ENCODE assay signal across 8 cellular contexts in the genomic region with DNA sequence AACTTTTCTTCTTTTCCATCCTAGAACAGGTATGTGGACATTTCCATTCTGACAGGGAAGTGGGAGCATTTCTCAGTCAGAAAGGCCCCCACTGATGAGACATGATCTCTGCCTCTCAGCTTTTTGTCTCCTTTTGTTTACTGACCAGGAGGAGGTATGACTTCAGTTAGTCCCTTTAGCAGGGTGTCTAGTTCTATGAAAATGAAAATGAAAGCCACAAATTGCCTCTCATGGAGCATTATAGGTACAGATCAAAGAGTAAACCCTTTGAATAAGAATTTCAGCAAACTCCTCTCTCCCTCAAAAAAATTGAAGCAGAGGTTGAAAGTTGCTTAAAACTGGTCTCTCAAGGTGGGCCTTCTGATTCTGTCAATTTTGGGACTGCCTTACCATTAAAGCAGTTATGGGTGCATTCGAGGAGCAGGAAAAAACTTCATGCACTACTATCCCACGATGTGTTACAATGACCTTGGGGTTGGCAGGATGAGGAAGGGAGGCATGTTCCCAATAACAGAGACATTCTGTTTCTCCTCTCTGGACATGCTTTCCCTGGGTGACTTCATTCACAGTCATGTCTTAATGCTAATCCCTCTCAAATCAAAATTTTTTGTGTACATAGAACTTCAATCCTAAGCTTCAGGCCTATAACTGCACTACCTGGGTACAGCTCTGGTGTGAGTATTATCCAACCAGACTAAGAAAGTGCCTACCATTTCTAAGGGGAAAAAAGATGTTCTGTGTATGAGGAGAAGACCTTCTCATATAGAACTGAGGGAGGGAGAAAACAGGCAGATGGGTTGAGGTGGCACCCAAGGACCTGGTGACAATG. TPM values are rescaled to one million over a fixed set of nuclear protein-coding genes. Genes with fewer than 3 reads are reported as not detected.
DNase-seq lines count a peak whose midpoint lies in the region; ATAC-seq and TF ChIP-seq lines count a peak whose summit lies in the region.

No MANE protein-coding gene starts in this region.

- in situ Hi-C loops in brain microvascular endothelial cell (cut with HindIII; ENCODE audit: low pct_ligation_motif_present, low sequenced_read_pairs): no loop called here

- no peak for TF ChIP-seq CTCF in mucosa of descending colon (IDR thresholded peaks at IDR 0.05)
- no peak for TF ChIP-seq CTCF in brain microvascular endothelial cell (IDR thresholded peaks at IDR 0.05; ENCODE audit: low read depth, low read length, missing control alignments)

- H3K27me3 ChIP-seq in brain microvascular endothelial cell (replicated peaks): no peaks in the 10 kb centered on the region

- no peaks in the 10 kb centered on the region for H3K9me3 Mint-ChIP-seq in activated T-cell treated with anti-CD3 and anti-CD28 coated beads, Interleukin-2, amount 50 U/mL, for 4 hours
- no peaks in the 10 kb centered on the region for H3K9me3 Mint-ChIP-seq in activated naive CD8-positive, alpha-beta T cell treated with anti-CD3 and anti-CD28 coated beads, Interleukin-2, amount 50 U/mL, for 24 hours

- no peak for DNase-seq in activated T-cell treated with anti-CD3 and anti-CD28 coated beads, Interleukin-2, amount 50 U/mL, for 4 hours
- no peak for DNase-seq in activated T-cell treated with anti-CD3 and anti-CD28 coated beads, Interleukin-2, amount 50 U/mL, for 48 hours
- no peak for DNase-seq in activated naive CD8-positive, alpha-beta T cell treated with anti-CD3 and anti-CD28 coated beads, Interleukin-2, amount 50 U/mL, for 24 hours
- DNase-seq in mucosa of descending colon: no peak
- DNase-seq in SHP77 treated with DMSO at 0.1 percent for 48 hours (lab: John Stamatoyannopoulos, UW): no peak
- DNase-seq in brain microvascular endothelial cell: no peak
- DNase-seq in superior temporal gyrus (ENCODE audit: extremely low spot score): no peak

- intact Hi-C loops in mucosa of descending colon (cut with DNase I, micrococcal nuclease): no loop called here

- no peak overlapping the region for H3K4me3 ChIP-seq in mucosa of descending colon
- H3K4me3 ChIP-seq in brain microvascular endothelial cell (ENCODE audit: low read depth, low read length): no peak overlapping the region

- H3K27ac ChIP-seq in brain microvascular endothelial cell: no peak overlapping the region

- H3K4me3 Mint-ChIP-seq in activated T-cell treated with anti-CD3 and anti-CD28 coated beads, Interleukin-2, amount 50 U/mL, for 4 hours: peak overlapping the region; percentile 20
- no peak overlapping the region for H3K4me3 Mint-ChIP-seq in activated naive CD8-positive, alpha-beta T cell treated with anti-CD3 and anti-CD28 coated beads, Interleukin-2, amount 50 U/mL, for 24 hours

- H3K27ac Mint-ChIP-seq in activated naive CD8-positive, alpha-beta T cell treated with anti-CD3 and anti-CD28 coated beads, Interleukin-2, amount 50 U/mL, for 24 hours: peak overlapping the region; percentile 5

- H3K27me3 Mint-ChIP-seq in activated T-cell treated with anti-CD3 and anti-CD28 coated beads, Interleukin-2, amount 50 U/mL, for 4 hours (ENCODE audit: low read depth): peaks cover 3% of the 10 kb centered on the region
- H3K27me3 Mint-ChIP-seq in activated naive CD8-positive, alpha-beta T cell treated with anti-CD3 and anti-CD28 coated beads, Interleukin-2, amount 50 U/mL, for 24 hours: no peaks in the 10 kb centered on the region

- H3K4me1 Mint-ChIP-seq in activated T-cell treated with anti-CD3 and anti-CD28 coated beads, Interleukin-2, amount 50 U/mL, for 4 hours (ENCODE audit: low read depth): peaks cover 18% of the 10 kb centered on the region
- H3K4me1 Mint-ChIP-seq in activated naive CD8-positive, alpha-beta T cell treated with anti-CD3 and anti-CD28 coated beads, Interleukin-2, amount 50 U/mL, for 24 hours: peaks cover 11% of the 10 kb centered on the region

- no peaks in the 10 kb centered on the region for H3K9me3 ChIP-seq in mucosa of descending colon

- peak; percentile 82 to 89 for ATAC-seq in activated T-cell treated with anti-CD3 and anti-CD28 coated beads, Interleukin-2, amount 50 U/mL, for 4 hours
- peak; percentile 93 for ATAC-seq in HG03103 (IDR thresholded peaks at IDR 0.05; ENCODE audit: low read depth, unreplicated experiment)
- peak; percentile 79 for ATAC-seq in activated naive CD8-positive, alpha-beta T cell treated with anti-CD3 and anti-CD28 coated beads, Interleukin-2, amount 50 U/mL, for 24 hours
- peak; percentile 68 for ATAC-seq in mucosa of descending colon

- peaks cover 3% of the 10 kb centered on the region for H3K4me1 ChIP-seq in mucosa of descending colon (ENCODE audit: low read depth)

- no peaks in the 10 kb centered on the region for H3K36me3 ChIP-seq in mucosa of descending colon (ENCODE audit: low read depth)
- no peaks in the 10 kb centered on the region for H3K36me3 ChIP-seq in brain microvascular endothelial cell (replicated peaks)

- H3K36me3 Mint-ChIP-seq in activated T-cell treated with anti-CD3 and anti-CD28 coated beads, Interleukin-2, amount 50 U/mL, for 4 hours (ENCODE audit: insufficient read depth): no peaks in the 10 kb centered on the region
- H3K36me3 Mint-ChIP-seq in activated naive CD8-positive, alpha-beta T cell treated with anti-CD3 and anti-CD28 coated beads, Interleukin-2, amount 50 U/mL, for 24 hours (ENCODE audit: low read depth): no peaks in the 10 kb centered on the region

RNA-seq across cellular contexts. Expression of a gene that starts 50.6 kb away (rescaled TPM):
- total RNA-seq in activated T-cell treated with anti-CD3 and anti-CD28 coated beads, Interleukin-2, amount 50 U/mL, for 4 hours: 10 to 100 TPM; 10.5 to 19.0 (median 16.2) TPM
- total RNA-seq in mucosa of descending colon: 10 to 100 TPM; 43.5 to 45.6 (median 44.0) TPM
